Comparison of ENCODE assay signal across 16 cellular contexts in the genomic region with DNA sequence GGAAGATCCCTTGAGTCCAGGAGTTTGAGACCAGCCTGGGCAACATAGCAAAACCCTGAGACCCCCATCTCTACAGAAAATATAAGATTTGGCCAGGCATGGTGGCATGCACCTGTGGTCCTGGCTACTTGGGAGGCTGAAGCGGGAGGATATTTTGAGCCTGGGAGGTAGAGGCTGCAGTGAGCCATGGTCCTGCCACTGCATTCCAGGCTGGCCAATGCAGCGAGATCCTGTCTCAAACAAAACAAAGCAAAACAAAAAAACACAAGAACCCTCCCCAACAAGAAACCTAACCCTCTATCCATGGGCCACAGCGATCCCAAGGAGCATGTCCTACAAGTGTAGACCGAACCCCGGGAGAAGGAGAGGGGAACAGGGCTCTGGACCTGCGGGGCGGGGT.
DNase-seq lines count a peak whose midpoint lies in the region; ATAC-seq, FAIRE-seq and TF ChIP-seq lines count a peak whose summit lies in the region.
"Had no signal": no experiment of that assay in that cellular context is flagged by ENCODE, and none has a peak within 500 bp of the region (broad histone marks: within the 10 kb centered on the region; RNA-seq: fewer than 3 reads in every experiment).

No MANE protein-coding gene starts in this region.

- WGBS in hepatocyte (ENCODE audit: low lambda C conversion rate, missing lambda C conversion rate), result 97% methylated on average over 7 of the region's 7 CpGs
- 84 to 95% methylated on average over 7 of the region's 7 CpGs for WGBS in pancreas, 2 donors

- H3K4me2 ChIP-seq in PC-3 (ENCODE audit: low read length), result peak overlapping the region; percentile 59; the same call in 1 of the 2 replicates
- H3K4me2 ChIP-seq in hepatocyte, result no peak overlapping the region

- H3K9me2 ChIP-seq in PC-3 (replicated peaks; ENCODE audit: low read length), result no peaks in the 10 kb centered on the region
- no peaks in the 10 kb centered on the region for H3K9me2 ChIP-seq in hepatocyte (replicated peaks; ENCODE audit: insufficient read depth)

- intact Hi-C loops in PC-3 (cut with micrococcal nuclease), result no loop called here
- intact Hi-C loops in pancreas (cut with DNase I), result no loop called here

- H3K79me2 ChIP-seq in PC-3 (ENCODE audit: low read length), result no peaks in the 10 kb centered on the region
- H3K79me2 ChIP-seq in hepatocyte, result no peaks in the 10 kb centered on the region

- H3K9ac ChIP-seq in PC-3 (ENCODE audit: low read length), result no peak overlapping the region

- H3K36me3 ChIP-seq in PC-3 (ENCODE audit: low read depth, low read length) (no peaks in the 10 kb centered on the region), hepatocyte (replicated peaks; ENCODE audit: insufficient read depth, low read depth) (no peaks in the 10 kb centered on the region), pancreas (no peaks in the 10 kb centered on the region)
- H3K36me3 ChIP-seq: MG63 had no signal

- no peak overlapping the region for H3K4me3 Mint-ChIP-seq in stimulated activated naive CD8-positive, alpha-beta T cell treated with anti-CD3 and anti-CD28 coated beads, Interleukin-15, Interleukin-2, amounts not matched to agents 100 ng/mL and 50 ng/mL, for 24 hours
- H3K4me3 Mint-ChIP-seq: HFFc6 had no signal

- ATAC-seq in stimulated activated naive CD8-positive, alpha-beta T cell treated with anti-CD3 and anti-CD28 coated beads, Interleukin-15, Interleukin-2, amounts not matched to agents 100 U/mL and 50 U/mL, for 24 hours, result no peak
- ATAC-seq in PC-3, result no peak
- ATAC-seq in pancreas, result no peak

- H3K4me1 ChIP-seq in PC-3 (ENCODE audit: insufficient read depth, low read length) (peaks cover 25% of the 10 kb centered on the region), hepatocyte (ENCODE audit: insufficient read depth) (peaks cover 4% of the 10 kb centered on the region), pancreas (no peaks in the 10 kb centered on the region)

- H3K9me3 ChIP-seq in PC-3 (ENCODE audit: low read length) (no peaks in the 10 kb centered on the region), hepatocyte (ENCODE audit: low read depth) (no peaks in the 10 kb centered on the region), pancreas (no peaks in the 10 kb centered on the region)
- H3K9me3 ChIP-seq: MG63 had no signal

- H3K27me3 Mint-ChIP-seq in stimulated activated naive CD8-positive, alpha-beta T cell treated with anti-CD3 and anti-CD28 coated beads, Interleukin-15, Interleukin-2, amounts not matched to agents 100 ng/mL and 50 ng/mL, for 24 hours, result no peaks in the 10 kb centered on the region

- CTCF ChIA-PET in PC-3 (lab: Charles Lee), result interaction anchor here (0.5 to 1.3 kb wide), 2 partner anchors 129 to 141 kb away, joined by 3 to 9 read pairs; no protein-coding TSS in a partner anchor

- H2AFZ ChIP-seq in PC-3 (ENCODE audit: low read length) (no peak overlapping the region), hepatocyte (no peak overlapping the region)
- H2AFZ ChIP-seq: PC-9 had no signal

- no peak for TF ChIP-seq CTCF in PC-3 (conservative IDR thresholded peaks at IDR 0.05; ENCODE audit: low read depth, low read length)
- TF ChIP-seq CTCF in hepatocyte (IDR thresholded peaks at IDR 0.05; ENCODE audit: poor library complexity), result no peak
- no peak for TF ChIP-seq CTCF in pancreas (IDR thresholded peaks at IDR 0.05)
- TF ChIP-seq CTCF in GM20000 (IDR thresholded peaks at IDR 0.05; ENCODE audit: extremely low read depth, missing control alignments), result no peak

- H3K9me3 Mint-ChIP-seq in stimulated activated naive CD8-positive, alpha-beta T cell treated with anti-CD3 and anti-CD28 coated beads, Interleukin-15, Interleukin-2, amounts not matched to agents 100 ng/mL and 50 ng/mL, for 24 hours, result no peaks in the 10 kb centered on the region
- H3K9me3 Mint-ChIP-seq: HFFc6 had no signal

- POLR2A ChIA-PET in PC-3 (lab: Charles Lee; ENCODE audit: unreplicated experiment), result no interaction called here

- H3K4me3 ChIP-seq in PC-3 (ENCODE audit: low read length) (no peak overlapping the region), hepatocyte (no peak overlapping the region), pancreas (no peak overlapping the region)
- H3K4me3 ChIP-seq: MG63, PC-9 had no signal

- H4K20me1 ChIP-seq in PC-3 (ENCODE audit: low read length) (no peaks in the 10 kb centered on the region), hepatocyte (ENCODE audit: insufficient read depth, poor library complexity, severe bottlenecking) (no peaks in the 10 kb centered on the region)

- BruUV-seq in PC-3 (replicated peaks; lab: Mats Ljungman, UMichigan), result no TSS peak

- H3K27ac ChIP-seq in PC-3 (ENCODE audit: low read length) (no peak overlapping the region), hepatocyte (peak overlapping the region; percentile 11), pancreas (no peak overlapping the region)
- H3K27ac ChIP-seq: PC-9 had no signal

- H3K27ac Mint-ChIP-seq in stimulated activated naive CD8-positive, alpha-beta T cell treated with anti-CD3 and anti-CD28 coated beads, Interleukin-15, Interleukin-2, amounts not matched to agents 100 ng/mL and 50 ng/mL, for 24 hours, result peak overlapping the region; percentile 37
- H3K27ac Mint-ChIP-seq: HFFc6 had no signal

- no peak for DNase-seq in stimulated activated naive CD8-positive, alpha-beta T cell treated with anti-CD3 and anti-CD28 coated beads, Interleukin-15, Interleukin-2, amounts not matched to agents 100 U/mL and 50 U/mL, for 24 hours
- no peak for DNase-seq in PC-3
- no peak for DNase-seq in hepatocyte (ENCODE audit: low spot score)
- DNase-seq in pancreas, result no peak
- no peak for DNase-seq in GF-D8 (lab: John Stamatoyannopoulos, UW)
- DNase-seq in GM20000 (ENCODE audit: low spot score), result no peak
- DNase-seq: AML-193, DMS79, Karpas-422, NCI-H1092, NCI-H146, NCI-H2081 had no signal

- H3K4me1 Mint-ChIP-seq in stimulated activated naive CD8-positive, alpha-beta T cell treated with anti-CD3 and anti-CD28 coated beads, Interleukin-15, Interleukin-2, amounts not matched to agents 100 ng/mL and 50 ng/mL, for 24 hours (ENCODE audit: low read depth), result peaks cover 24% of the 10 kb centered on the region

- H3K36me3 Mint-ChIP-seq in stimulated activated naive CD8-positive, alpha-beta T cell treated with anti-CD3 and anti-CD28 coated beads, Interleukin-15, Interleukin-2, amounts not matched to agents 100 ng/mL and 50 ng/mL, for 24 hours (ENCODE audit: low read depth), result no peaks in the 10 kb centered on the region

- H3K27me3 ChIP-seq in PC-3 (ENCODE audit: low read length), result no peaks in the 10 kb centered on the region
- H3K27me3 ChIP-seq in hepatocyte, result no peaks in the 10 kb centered on the region
- H3K27me3 ChIP-seq in pancreas, result no peaks in the 10 kb centered on the region
- H3K27me3 ChIP-seq: MG63 had no signal

- no peaks in the 10 kb centered on the region for H3F3A ChIP-seq in PC-3 (ENCODE audit: low read length, unreplicated experiment)

- FAIRE-seq in pancreas (lab: Jason Lieb, UNC), result no peak
